ENCODE assay signal across 14 cellular contexts in genomic region chr19:11295665-11296245, GRCh38. TPM values are rescaled to one million over a fixed set of nuclear protein-coding genes. Genes with fewer than 3 reads are reported as not detected.
DNase-seq lines count a peak whose midpoint lies in the region; ATAC-seq and TF ChIP-seq lines count a peak whose summit lies in the region.
"Had no signal": no experiment of that assay in that cellular context is flagged by ENCODE, and none has a peak within 500 bp of the region (broad histone marks: within the 10 kb centered on the region; RNA-seq: fewer than 3 reads in every experiment).

TSS of gene TSPAN16 (plus strand) at chr19:11296160. CDS start at chr19:11296298, 138 bp downstream.

- TF ChIP-seq CTCF in HEK293 (tag by site-specific recombination; IDR thresholded peaks at IDR 0.05): no peak
- peak; percentile 9 for TF ChIP-seq CTCF in brain microvascular endothelial cell (IDR thresholded peaks at IDR 0.05; ENCODE audit: low read depth, low read length, missing control alignments)
- no peak for TF ChIP-seq CTCF in neutrophil (IDR thresholded peaks at IDR 0.05)
- TF ChIP-seq CTCF in GM10248 (IDR thresholded peaks at IDR 0.05; ENCODE audit: control extremely low read depth, extremely low read depth, low read depth, missing control alignments): no peak

- H3K9ac ChIP-seq in BLaER1 treated with 17β-estradiol and CSF1 and Interleukin-3, amounts not matched to agents 10 nM and 100 nM: peak within 1 kb of the TSS in 8 of 11 experiments; percentile 3 to 65 (median 41); a peak in 12 of 22 replicates

- H3K27me3 ChIP-seq in BLaER1 treated with 17β-estradiol and CSF1 and Interleukin-3, amounts not matched to agents 10 nM and 100 nM: peaks cover 0 to 15% (median 0%) of the 10 kb centered on the region in 11 experiments; a peak in 3 of 22 replicates
- H3K27me3 ChIP-seq in brain microvascular endothelial cell (replicated peaks) (no peaks in the 10 kb centered on the region), neutrophil (no peaks in the 10 kb centered on the region)

- DNase-seq in brain microvascular endothelial cell (no peak), GM10248 (ENCODE audit: extremely low spot score) (no peak), cerebellum (ENCODE audit: low spot score) (no peak), HK-2 (ENCODE audit: unreplicated experiment) (no peak)
- DNase-seq: CD4-positive, alpha-beta memory T cell; naive thymus-derived CD4-positive, alpha-beta T cell; NCI-H1105 treated with DMSO at 0.1 percent for 48 hours; NCI-H774 had no signal

- CTCF ChIA-PET in HEK293 (lab: Yijun Ruan, JAX) (interaction anchor here (1.2 to 4.1 kb wide), 5 partner anchors 28 to 187 kb away, joined by 3 to 44 read pairs (median 4); no protein-coding TSS in a partner anchor), GM10248 (lab: Yijun Ruan, JAX) (interaction anchor here (0.9 to 2.7 kb wide), 8 partner anchors 10 to 187 kb away, joined by 3 to 10 read pairs (median 4); no protein-coding TSS in a partner anchor)

- no peaks in the 10 kb centered on the region for H4K20me1 ChIP-seq in BLaER1 treated with 17β-estradiol and CSF1 and Interleukin-3, amounts not matched to agents 10 nM and 100 nM

- H3K4me3 ChIP-seq in BLaER1 treated with 17β-estradiol and CSF1 and Interleukin-3, amounts not matched to agents 10 nM and 100 nM: no peak within 1 kb of the TSS
- H3K4me3 ChIP-seq in HEK293 (ENCODE audit: low read depth, low read length): no peak within 1 kb of the TSS
- H3K4me3 ChIP-seq in brain microvascular endothelial cell (ENCODE audit: low read depth, low read length): no peak within 1 kb of the TSS
- peak within 1 kb of the TSS; percentile 15 to 53 for H3K4me3 ChIP-seq in neutrophil (ENCODE audit: low read depth in 1 of 2, low read length in 1 of 2)

- H3K36me3 ChIP-seq in BLaER1 treated with 17β-estradiol and CSF1 and Interleukin-3, amounts not matched to agents 10 nM and 100 nM: no peaks in the 10 kb centered on the region
- no peaks in the 10 kb centered on the region for H3K36me3 ChIP-seq in HEK293 (ENCODE audit: control insufficient read depth in 2 of 2, insufficient read depth in 1 of 2, low read length in 2 of 2)
- no peaks in the 10 kb centered on the region for H3K36me3 ChIP-seq in brain microvascular endothelial cell (replicated peaks)
- peaks cover 24% of the 10 kb centered on the region for H3K36me3 ChIP-seq in neutrophil

- H3K27ac ChIP-seq in BLaER1 treated with 17β-estradiol and CSF1 and Interleukin-3, amounts not matched to agents 10 nM and 100 nM: peak within 1 kb of the TSS in 10 of 11 experiments; percentile 18 to 79 (median 58); a peak in 18 of 22 replicates
- 0 out of 2 replicates have a peak within 1 kb of the TSS, but pooled peaks have one; percentile 24 for H3K27ac ChIP-seq in HEK293 (ENCODE audit: extremely low read depth, low read depth, low read length)
- H3K27ac ChIP-seq in brain microvascular endothelial cell: no peak within 1 kb of the TSS
- H3K27ac ChIP-seq in neutrophil: peak within 1 kb of the TSS; percentile 91

- peaks cover 14 to 84% (median 70%) of the 10 kb centered on the region in 10 experiments; a peak in 19 of 20 replicates for H3K4me1 ChIP-seq in BLaER1 treated with 17β-estradiol and CSF1 and Interleukin-3, amounts not matched to agents 10 nM and 100 nM
- no peaks in the 10 kb centered on the region; the same call in 1 of the 2 replicates for H3K4me1 ChIP-seq in HEK293 (ENCODE audit: control insufficient read depth, insufficient read depth, low read length)
- H3K4me1 ChIP-seq in neutrophil (ENCODE audit: control insufficient read depth in 1 of 2, insufficient read depth in 1 of 2, low read depth in 1 of 2, low read length in 1 of 2): peaks cover 60 to 69% of the 10 kb centered on the region in 2 experiments

- no peak for ATAC-seq in GM18867 (IDR thresholded peaks at IDR 0.05; ENCODE audit: unreplicated experiment)
- ATAC-seq: naive thymus-derived CD4-positive, alpha-beta T cell; WTC11 had no signal

- in situ Hi-C loops in brain microvascular endothelial cell (cut with HindIII; ENCODE audit: low pct_ligation_motif_present, low sequenced_read_pairs): no loop called here

- peaks cover 0 to 3% (median 0%) of the 10 kb centered on the region in 11 experiments; a peak in 2 of 22 replicates for H3K9me3 ChIP-seq in BLaER1 treated with 17β-estradiol and CSF1 and Interleukin-3, amounts not matched to agents 10 nM and 100 nM (replicated peaks in 1 of 11)
- H3K9me3 ChIP-seq in HEK293 (ENCODE audit: control insufficient read depth, insufficient read depth, low read depth, low read length): no peaks in the 10 kb centered on the region
- no peaks in the 10 kb centered on the region for H3K9me3 ChIP-seq in neutrophil

- peak within 1 kb of the TSS in 9 of 11 experiments; percentile 37 to 85 (median 75); a peak in 18 of 22 replicates for H3K4me2 ChIP-seq in BLaER1 treated with 17β-estradiol and CSF1 and Interleukin-3, amounts not matched to agents 10 nM and 100 nM

- POLR2A ChIA-PET in HEK293 (lab: Yijun Ruan, JAX): interaction anchor here (0.7 kb wide), 1 partner anchor 95 kb away, joined by 3 read pairs; no protein-coding TSS in a partner anchor
- POLR2A ChIA-PET in GM10248 (lab: Yijun Ruan, JAX): no interaction called here

TF ChIP-seq in HEK293, 187 proteins besides CTCF, POLR2A, EP300 and RAD21:
- TF ChIP-seq KLF1 (tag by site-specific recombination; IDR thresholded peaks at IDR 0.05): peak; percentile 66
- TF ChIP-seq ZNF449 (tag by site-specific recombination; IDR thresholded peaks at IDR 0.05): no peak

RNA-seq across cellular contexts. Expression of gene TSPAN16, which starts in this region (rescaled TPM):
- total RNA-seq in cerebellum: not detected
- total RNA-seq: CD4-positive, alpha-beta memory T cell; naive thymus-derived CD4-positive, alpha-beta T cell; SK-MEL-5; WTC11 had no signal

Comparison
In these comparisons a context has a peak if more than half of its experiments do, and no peak if none do; other contexts are left out.
1. H3K4me3 ChIP-seq: peak in neutrophil (2 of 2); none in BLaER1 treated with 17β-estradiol and CSF1 and Interleukin-3, amounts not matched to agents 10 nM and 100 nM (0 of 10), HEK293 (single experiment) and brain microvascular endothelial cell (single experiment).